19 cellular contexts compared by ENCODE assay signal in the genomic region with DNA sequence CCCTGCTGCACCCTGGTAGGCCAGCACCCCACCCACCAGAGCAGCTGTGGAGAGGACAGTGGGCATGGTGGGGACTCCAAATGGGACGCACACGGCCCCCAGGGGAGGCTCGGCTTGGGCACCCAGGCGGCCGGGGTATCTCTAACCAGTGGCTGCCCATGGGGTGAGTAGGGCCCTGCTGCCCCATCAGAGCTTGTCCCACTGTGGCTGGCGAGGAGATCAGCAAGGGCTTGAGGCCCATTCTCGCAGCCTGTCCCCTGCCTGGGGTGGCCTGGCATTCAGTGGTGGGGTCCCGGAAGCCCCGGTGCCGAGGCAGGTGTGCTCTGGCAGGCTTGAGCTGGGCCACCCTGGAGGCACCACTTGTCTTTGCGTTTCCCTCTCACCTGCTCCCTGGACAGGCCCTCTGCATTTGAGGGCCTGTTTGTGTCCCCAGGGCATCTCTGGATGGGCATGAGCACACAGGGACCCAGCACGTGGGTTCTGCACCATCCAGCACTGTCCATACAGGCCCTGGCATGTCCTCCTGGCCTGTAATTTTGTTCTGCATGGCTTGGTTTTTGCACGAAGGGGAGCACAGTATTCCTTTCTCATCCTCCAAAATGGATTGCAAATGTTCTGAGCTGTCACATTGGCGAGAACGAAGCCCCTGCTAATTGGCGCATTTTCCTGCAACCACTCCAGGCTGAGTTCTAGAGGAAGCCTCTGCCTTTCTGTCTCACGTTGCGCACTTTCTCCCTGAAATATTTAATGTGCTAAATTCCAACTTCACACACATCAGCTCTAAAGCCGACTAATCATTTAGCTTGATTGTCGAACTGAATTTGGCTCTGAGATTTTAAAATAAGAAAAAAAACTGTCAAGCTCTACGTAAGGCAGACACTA. TPM values are rescaled to one million over a fixed set of nuclear protein-coding genes. Genes with fewer than 3 reads are reported as not detected.
A peak's percentile ranks its signal among the peaks of the same experiment; 100 is the strongest.
DNase-seq lines count a peak whose midpoint lies in the region; ATAC-seq, FAIRE-seq and TF ChIP-seq lines count a peak whose summit lies in the region.
"Had no signal": no experiment of that assay in that cellular context is flagged by ENCODE, and none has a peak within 500 bp of the region (broad histone marks: within the 10 kb centered on the region; RNA-seq: fewer than 3 reads in every experiment).

No MANE protein-coding gene starts in this region.

- no peaks in the 10 kb centered on the region for H3K9me2 ChIP-seq in Loucy (replicated peaks; ENCODE audit: low read depth, low read length)

- no peak for ATAC-seq in GM21360 (IDR thresholded peaks at IDR 0.05; ENCODE audit: unreplicated experiment)
- ATAC-seq: activated T-helper 17 cell treated with anti-CD3 and anti-CD28 coated beads, Interleukin-2, amount 50 U/mL, for 72 hours; left cardiac atrium had no signal

- peaks cover 19% of the 10 kb centered on the region; the same call in 1 of the 2 replicates for H3K79me2 ChIP-seq in Loucy (ENCODE audit: insufficient read depth, low read length)

- no peaks in the 10 kb centered on the region for H3K27me3 Mint-ChIP-seq in mesothelial cell of epicardium (ENCODE audit: low read depth)
- H3K27me3 Mint-ChIP-seq: activated T-helper 17 cell treated with anti-CD3 and anti-CD28 coated beads, Interleukin-2, amount 50 U/mL, for 72 hours had no signal

- H3K4me1 Mint-ChIP-seq in mesothelial cell of epicardium: peaks cover 41% of the 10 kb centered on the region
- H3K4me1 Mint-ChIP-seq: activated T-helper 17 cell treated with anti-CD3 and anti-CD28 coated beads, Interleukin-2, amount 50 U/mL, for 72 hours had no signal

- no peaks in the 10 kb centered on the region for H3K36me3 Mint-ChIP-seq in mesothelial cell of epicardium

- H3K36me3 ChIP-seq in BLaER1 (no peaks in the 10 kb centered on the region; the same call in 1 of the 2 replicates), Loucy (ENCODE audit: insufficient read depth, low read length) (no peaks in the 10 kb centered on the region), bronchial epithelial cell (ENCODE audit: control insufficient read depth, insufficient read depth, low read length) (no peaks in the 10 kb centered on the region), left ventricle myocardium inferior (no peaks in the 10 kb centered on the region)
- H3K36me3 ChIP-seq: colonic mucosa, uterus had no signal

- no peak overlapping the region for H2AFZ ChIP-seq in Loucy (ENCODE audit: low read length)
- H2AFZ ChIP-seq: parathyroid adenoma had no signal

- no peak for FAIRE-seq in bronchial epithelial cell (lab: Jason Lieb, UNC)

- H3K27ac Mint-ChIP-seq in mesothelial cell of epicardium: peak overlapping the region; percentile 29
- H3K27ac Mint-ChIP-seq: activated T-helper 17 cell treated with anti-CD3 and anti-CD28 coated beads, Interleukin-2, amount 50 U/mL, for 72 hours had no signal

- H3K4me1 ChIP-seq in BLaER1 (peaks cover 65% of the 10 kb centered on the region), Loucy (ENCODE audit: insufficient read depth, low read length, poor library complexity, severe bottlenecking) (peaks cover 50% of the 10 kb centered on the region), left ventricle myocardium inferior (peaks cover 49% of the 10 kb centered on the region)

- no peaks in the 10 kb centered on the region for H4K20me1 ChIP-seq in BLaER1
- no peaks in the 10 kb centered on the region for H4K20me1 ChIP-seq in Loucy (ENCODE audit: insufficient read depth, low read length, poor library complexity, severe bottlenecking)

- H3K4me2 ChIP-seq in BLaER1 (peak overlapping the region; percentile 99), Loucy (ENCODE audit: low read depth, low read length, poor library complexity, severe bottlenecking) (no peak overlapping the region)

- H3K4me3 ChIP-seq in BLaER1: no peak overlapping the region
- no peak overlapping the region for H3K4me3 ChIP-seq in Loucy (ENCODE audit: low read length, poor library complexity, severe bottlenecking)
- H3K4me3 ChIP-seq in bronchial epithelial cell (ENCODE audit: low read depth, low read length): no peak overlapping the region
- no peak overlapping the region for H3K4me3 ChIP-seq in left ventricle myocardium inferior
- no peak overlapping the region for H3K4me3 ChIP-seq in coronary artery
- H3K4me3 ChIP-seq: colonic mucosa, uterus had no signal

- no peak overlapping the region for H3K4me3 Mint-ChIP-seq in mesothelial cell of epicardium
- H3K4me3 Mint-ChIP-seq: activated T-helper 17 cell treated with anti-CD3 and anti-CD28 coated beads, Interleukin-2, amount 50 U/mL, for 72 hours had no signal

- H3K27ac ChIP-seq in BLaER1: peak overlapping the region; percentile 97
- no peak overlapping the region for H3K27ac ChIP-seq in left ventricle myocardium inferior (replicated peaks)
- H3K27ac ChIP-seq in coronary artery: no peak overlapping the region
- H3K27ac ChIP-seq: colonic mucosa, uterus had no signal

- DNase-seq in bronchial epithelial cell (ENCODE audit: low read depth) (peak; percentile 72), mesothelial cell of epicardium (ENCODE audit: low spot score in 2 of 2, unreplicated experiment in 2 of 2) (no peak), left ventricle myocardium inferior (no peak), NCI-H2196 (lab: John Stamatoyannopoulos, UW; ENCODE audit: unreplicated experiment) (no peak), coronary artery (ENCODE audit: low spot score) (no peak)
- DNase-seq: Caco-2; colonic mucosa; KG1; left cardiac atrium; NCI-H146; NCI-H510A treated with DMSO at 0.1 percent for 48 hours; stimulated activated naive CD4-positive, alpha-beta T cell treated with Interleukin-2 at 50 U/mL for 16 hours; SW 1271; uterus had no signal

- intact Hi-C loops in left ventricle myocardium inferior (cut with micrococcal nuclease): no loop called here

- TF ChIP-seq CTCF in Loucy (conservative IDR thresholded peaks at IDR 0.05; ENCODE audit: low read length) (no peak), bronchial epithelial cell (IDR thresholded peaks at IDR 0.05; ENCODE audit: insufficient read depth, low read length, severe bottlenecking) (no peak), mesothelial cell of epicardium (IDR thresholded peaks at IDR 0.05; ENCODE audit: unreplicated experiment) (no peak), left ventricle myocardium inferior (IDR thresholded peaks at IDR 0.05; ENCODE audit: borderline replicate concordance) (no peak), coronary artery (IDR thresholded peaks at IDR 0.05) (no peak)

- H3K27me3 ChIP-seq in BLaER1 (no peaks in the 10 kb centered on the region), Loucy (ENCODE audit: insufficient read depth, low read length, poor library complexity, severe bottlenecking) (no peaks in the 10 kb centered on the region), bronchial epithelial cell (ENCODE audit: control insufficient read depth, insufficient read depth, low read length) (no peaks in the 10 kb centered on the region), left ventricle myocardium inferior (ENCODE audit: low read depth) (no peaks in the 10 kb centered on the region)
- H3K27me3 ChIP-seq: colonic mucosa, uterus had no signal

- no peaks in the 10 kb centered on the region for H3K9me3 Mint-ChIP-seq in mesothelial cell of epicardium
- H3K9me3 Mint-ChIP-seq: activated T-helper 17 cell treated with anti-CD3 and anti-CD28 coated beads, Interleukin-2, amount 50 U/mL, for 72 hours had no signal

- peaks cover 7% of the 10 kb centered on the region; the same call in 1 of the 2 replicates for H3F3A ChIP-seq in Loucy (ENCODE audit: low read depth)

- peak overlapping the region; percentile 86; the same call in 1 of the 2 replicates for H3K9ac ChIP-seq in BLaER1
- H3K9ac ChIP-seq in Loucy (ENCODE audit: low read depth, low read length, poor library complexity, severe bottlenecking): peak overlapping the region; percentile 87
- H3K9ac ChIP-seq: parathyroid adenoma had no signal

- H3K9me3 ChIP-seq in BLaER1 (no peaks in the 10 kb centered on the region), Loucy (ENCODE audit: insufficient read depth, low read depth, low read length) (no peaks in the 10 kb centered on the region), left ventricle myocardium inferior (replicated peaks) (no peaks in the 10 kb centered on the region)
- H3K9me3 ChIP-seq: Caco-2, colonic mucosa, uterus had no signal

RNA-seq across cellular contexts. Expression of gene PWWP2B, which starts 27.2 kb away (rescaled TPM):
- 39.4 and 40.0 TPM in 2 replicates for total RNA-seq in bronchial epithelial cell
- total RNA-seq in mesothelial cell of epicardium: 23.9 to 24.7 TPM (median 24.2 TPM) in 3 replicates
- total RNA-seq in left ventricle myocardium inferior: 17.2 TPM
